1 cellular context compared by ENCODE assay signal in the genomic region with DNA sequence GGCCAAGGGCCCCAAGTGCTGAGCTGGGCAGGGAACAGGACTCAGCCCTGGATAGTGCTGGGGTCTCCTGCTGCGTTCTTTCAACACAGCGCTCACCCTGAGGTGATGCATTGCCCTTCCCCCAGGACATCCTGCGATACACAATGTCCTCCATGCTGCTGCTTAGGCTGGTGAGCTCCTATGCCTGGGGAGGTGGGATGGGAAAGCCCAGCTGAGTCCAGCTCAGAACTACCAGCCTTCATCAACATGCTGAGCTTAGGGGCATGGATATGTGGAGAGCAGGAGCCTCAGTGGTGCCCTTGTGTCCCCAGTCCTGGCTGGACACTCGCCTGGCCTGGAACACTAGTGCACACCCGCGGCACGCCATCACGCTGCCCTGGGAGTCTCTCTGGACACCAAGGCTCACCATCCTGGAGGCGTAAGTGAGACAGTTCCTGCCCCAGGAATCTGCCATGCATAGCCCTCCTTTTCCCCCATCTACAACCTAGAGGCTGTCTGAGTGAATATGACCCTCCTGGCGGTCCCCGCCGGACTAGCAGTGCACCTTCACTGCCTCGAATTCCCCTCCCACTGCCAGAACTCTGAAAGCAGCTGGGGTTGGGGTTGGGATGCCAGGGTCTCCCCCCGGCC.
TF ChIP-seq lines count a peak whose summit lies in the region.

No MANE protein-coding gene starts in this region.

TF ChIP-seq in HepG2, 621 proteins besides CTCF, POLR2A, EP300 and RAD21 (continues in another document):
- TF ChIP-seq ZNF614 (CRISPR knock-in tag; IDR thresholded peaks at IDR 0.05; ENCODE audit: borderline replicate concordance) (no peak), KMT2A (CRISPR knock-in tag; IDR thresholded peaks at IDR 0.05) (no peak), NPAS2 (CRISPR knock-in tag; IDR thresholded peaks at IDR 0.05; ENCODE audit: borderline replicate concordance) (no peak), ETV6 (CRISPR knock-in tag; conservative IDR thresholded peaks at IDR 0.05) (no peak), ZNF496 (CRISPR knock-in tag; IDR thresholded peaks at IDR 0.05; ENCODE audit: insufficient replicate concordance) (no peak), ZBTB1 (CRISPR knock-in tag; IDR thresholded peaks at IDR 0.05; ENCODE audit: borderline replicate concordance) (no peak), NONO (IDR thresholded peaks at IDR 0.05) (no peak), NONO (CRISPR knock-in tag; conservative IDR thresholded peaks at IDR 0.05) (peak; percentile 55; the same call in 1 of the 2 replicates), NR2F2 (IDR thresholded peaks at IDR 0.05; ENCODE audit: borderline replicate concordance, low read depth) (no peak), SP1 (IDR thresholded peaks at IDR 0.05) (no peak), SP1 (CRISPR knock-in tag; IDR thresholded peaks at IDR 0.05) (no peak), ZNF10 (CRISPR knock-in tag; IDR thresholded peaks at IDR 0.05; ENCODE audit: borderline replicate concordance, low read depth) (no peak), ZC3H13 (CRISPR knock-in tag; IDR thresholded peaks at IDR 0.05) (no peak), AKAP8 (CRISPR knock-in tag; IDR thresholded peaks at IDR 0.05) (peak; percentile 91), ATM (IDR thresholded peaks at IDR 0.05; ENCODE audit: borderline replicate concordance) (no peak), IRF2 (CRISPR knock-in tag; IDR thresholded peaks at IDR 0.05) (no peak), SP2 (CRISPR knock-in tag; IDR thresholded peaks at IDR 0.05) (no peak), AGO1 (IDR thresholded peaks at IDR 0.05; ENCODE audit: low read depth, low read length, poor library complexity, severe bottlenecking) (peak; percentile 98), TCF12 (IDR thresholded peaks at IDR 0.05) (no peak), TCF12 (CRISPR knock-in tag; IDR thresholded peaks at IDR 0.05) (no peak), ZNF30 (CRISPR knock-in tag; IDR thresholded peaks at IDR 0.05) (no peak), ZNF713 (CRISPR knock-in tag; IDR thresholded peaks at IDR 0.05) (no peak), ZNF75D (CRISPR knock-in tag; IDR thresholded peaks at IDR 0.05; ENCODE audit: borderline replicate concordance) (no peak), FOXJ3 (CRISPR knock-in tag; IDR thresholded peaks at IDR 0.05; ENCODE audit: borderline replicate concordance) (no peak), NR1H2 (CRISPR knock-in tag; IDR thresholded peaks at IDR 0.05; ENCODE audit: borderline replicate concordance, low read depth) (peak; percentile 34; the same call in 1 of the 2 replicates), ZNF333 (CRISPR knock-in tag; IDR thresholded peaks at IDR 0.05; ENCODE audit: borderline replicate concordance) (0 out of 2 replicates have a peak, but pooled peaks have one; percentile 13), JUNB (CRISPR knock-in tag; IDR thresholded peaks at IDR 0.05; ENCODE audit: borderline replicate concordance) (0 out of 2 replicates have a peak, but pooled peaks have one; percentile 53), ZNF317 (CRISPR knock-in tag; IDR thresholded peaks at IDR 0.05) (no peak), NFYB (CRISPR knock-in tag; IDR thresholded peaks at IDR 0.05) (no peak), TRIM24 (CRISPR knock-in tag; IDR thresholded peaks at IDR 0.05) (no peak), HDAC2 (CRISPR knock-in tag; IDR thresholded peaks at IDR 0.05) (no peak), PAF1 (CRISPR knock-in tag; IDR thresholded peaks at IDR 0.05) (peak; percentile 66; the same call in 1 of the 2 replicates), ZNF562 (CRISPR knock-in tag; IDR thresholded peaks at IDR 0.05; ENCODE audit: borderline replicate concordance) (0 out of 2 replicates have a peak, but pooled peaks have one; percentile 37), PHF5A (CRISPR knock-in tag; IDR thresholded peaks at IDR 0.05; ENCODE audit: low read depth, unreplicated experiment) (no peak), ELF4 (CRISPR knock-in tag; IDR thresholded peaks at IDR 0.05; ENCODE audit: borderline replicate concordance) (no peak), ZNF589 (CRISPR knock-in tag; conservative IDR thresholded peaks at IDR 0.05) (0 out of 2 replicates have a peak, but pooled peaks have one; percentile 60), ZNF550 (CRISPR knock-in tag; IDR thresholded peaks at IDR 0.05; ENCODE audit: borderline replicate concordance) (no peak)
- TF ChIP-seq, protein P1, sequence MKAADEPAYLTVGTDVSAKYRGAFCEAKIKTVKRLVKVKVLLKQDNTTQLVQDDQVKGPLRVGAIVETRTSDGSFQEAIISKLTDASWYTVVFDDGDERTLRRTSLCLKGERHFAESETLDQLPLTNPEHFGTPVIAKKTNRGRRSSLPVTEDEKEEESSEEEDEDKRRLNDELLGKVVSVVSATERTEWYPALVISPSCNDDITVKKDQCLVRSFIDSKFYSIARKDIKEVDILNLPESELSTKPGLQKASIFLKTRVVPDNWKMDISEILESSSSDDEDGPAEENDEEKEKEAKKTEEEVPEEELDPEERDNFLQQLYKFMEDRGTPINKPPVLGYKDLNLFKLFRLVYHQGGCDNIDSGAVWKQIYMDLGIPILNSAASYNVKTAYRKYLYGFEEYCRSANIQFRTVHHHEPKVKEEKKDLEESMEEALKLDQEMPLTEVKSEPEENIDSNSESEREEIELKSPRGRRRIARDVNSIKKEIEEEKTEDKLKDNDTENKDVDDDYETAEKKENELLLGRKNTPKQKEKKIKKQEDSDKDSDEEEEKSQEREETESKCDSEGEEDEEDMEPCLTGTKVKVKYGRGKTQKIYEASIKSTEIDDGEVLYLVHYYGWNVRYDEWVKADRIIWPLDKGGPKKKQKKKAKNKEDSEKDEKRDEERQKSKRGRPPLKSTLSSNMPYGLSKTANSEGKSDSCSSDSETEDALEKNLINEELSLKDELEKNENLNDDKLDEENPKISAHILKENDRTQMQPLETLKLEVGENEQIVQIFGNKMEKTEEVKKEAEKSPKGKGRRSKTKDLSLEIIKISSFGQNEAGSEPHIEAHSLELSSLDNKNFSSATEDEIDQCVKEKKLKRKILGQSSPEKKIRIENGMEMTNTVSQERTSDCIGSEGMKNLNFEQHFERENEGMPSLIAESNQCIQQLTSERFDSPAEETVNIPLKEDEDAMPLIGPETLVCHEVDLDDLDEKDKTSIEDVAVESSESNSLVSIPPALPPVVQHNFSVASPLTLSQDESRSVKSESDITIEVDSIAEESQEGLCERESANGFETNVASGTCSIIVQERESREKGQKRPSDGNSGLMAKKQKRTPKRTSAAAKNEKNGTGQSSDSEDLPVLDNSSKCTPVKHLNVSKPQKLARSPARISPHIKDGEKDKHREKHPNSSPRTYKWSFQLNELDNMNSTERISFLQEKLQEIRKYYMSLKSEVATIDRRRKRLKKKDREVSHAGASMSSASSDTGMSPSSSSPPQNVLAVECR (CRISPR knock-in tag; IDR thresholded peaks at IDR 0.05; ENCODE audit: borderline replicate concordance), result 0 out of 2 replicates have a peak, but pooled peaks have one; percentile 26
- TF ChIP-seq, protein P2, sequence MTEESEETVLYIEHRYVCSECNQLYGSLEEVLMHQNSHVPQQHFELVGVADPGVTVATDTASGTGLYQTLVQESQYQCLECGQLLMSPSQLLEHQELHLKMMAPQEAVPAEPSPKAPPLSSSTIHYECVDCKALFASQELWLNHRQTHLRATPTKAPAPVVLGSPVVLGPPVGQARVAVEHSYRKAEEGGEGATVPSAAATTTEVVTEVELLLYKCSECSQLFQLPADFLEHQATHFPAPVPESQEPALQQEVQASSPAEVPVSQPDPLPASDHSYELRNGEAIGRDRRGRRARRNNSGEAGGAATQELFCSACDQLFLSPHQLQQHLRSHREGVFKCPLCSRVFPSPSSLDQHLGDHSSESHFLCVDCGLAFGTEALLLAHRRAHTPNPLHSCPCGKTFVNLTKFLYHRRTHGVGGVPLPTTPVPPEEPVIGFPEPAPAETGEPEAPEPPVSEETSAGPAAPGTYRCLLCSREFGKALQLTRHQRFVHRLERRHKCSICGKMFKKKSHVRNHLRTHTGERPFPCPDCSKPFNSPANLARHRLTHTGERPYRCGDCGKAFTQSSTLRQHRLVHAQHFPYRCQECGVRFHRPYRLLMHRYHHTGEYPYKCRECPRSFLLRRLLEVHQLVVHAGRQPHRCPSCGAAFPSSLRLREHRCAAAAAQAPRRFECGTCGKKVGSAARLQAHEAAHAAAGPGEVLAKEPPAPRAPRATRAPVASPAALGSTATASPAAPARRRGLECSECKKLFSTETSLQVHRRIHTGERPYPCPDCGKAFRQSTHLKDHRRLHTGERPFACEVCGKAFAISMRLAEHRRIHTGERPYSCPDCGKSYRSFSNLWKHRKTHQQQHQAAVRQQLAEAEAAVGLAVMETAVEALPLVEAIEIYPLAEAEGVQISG (CRISPR knock-in tag; IDR thresholded peaks at IDR 0.05), result peak; percentile 15; the same call in 1 of the 2 replicates
- TF ChIP-seq, protein P3, sequence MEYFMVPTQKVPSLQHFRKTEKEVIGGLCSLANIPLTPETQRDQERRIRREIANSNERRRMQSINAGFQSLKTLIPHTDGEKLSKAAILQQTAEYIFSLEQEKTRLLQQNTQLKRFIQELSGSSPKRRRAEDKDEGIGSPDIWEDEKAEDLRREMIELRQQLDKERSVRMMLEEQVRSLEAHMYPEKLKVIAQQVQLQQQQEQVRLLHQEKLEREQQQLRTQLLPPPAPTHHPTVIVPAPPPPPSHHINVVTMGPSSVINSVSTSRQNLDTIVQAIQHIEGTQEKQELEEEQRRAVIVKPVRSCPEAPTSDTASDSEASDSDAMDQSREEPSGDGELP (IDR thresholded peaks at IDR 0.05; ENCODE audit: borderline replicate concordance, low read depth), result no peak
- TF ChIP-seq, protein P4, sequence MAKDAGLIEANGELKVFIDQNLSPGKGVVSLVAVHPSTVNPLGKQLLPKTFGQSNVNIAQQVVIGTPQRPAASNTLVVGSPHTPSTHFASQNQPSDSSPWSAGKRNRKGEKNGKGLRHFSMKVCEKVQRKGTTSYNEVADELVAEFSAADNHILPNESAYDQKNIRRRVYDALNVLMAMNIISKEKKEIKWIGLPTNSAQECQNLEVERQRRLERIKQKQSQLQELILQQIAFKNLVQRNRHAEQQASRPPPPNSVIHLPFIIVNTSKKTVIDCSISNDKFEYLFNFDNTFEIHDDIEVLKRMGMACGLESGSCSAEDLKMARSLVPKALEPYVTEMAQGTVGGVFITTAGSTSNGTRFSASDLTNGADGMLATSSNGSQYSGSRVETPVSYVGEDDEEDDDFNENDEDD (CRISPR knock-in tag; IDR thresholded peaks at IDR 0.05; ENCODE audit: borderline replicate concordance), result no peak
- TF ChIP-seq, protein P5, sequence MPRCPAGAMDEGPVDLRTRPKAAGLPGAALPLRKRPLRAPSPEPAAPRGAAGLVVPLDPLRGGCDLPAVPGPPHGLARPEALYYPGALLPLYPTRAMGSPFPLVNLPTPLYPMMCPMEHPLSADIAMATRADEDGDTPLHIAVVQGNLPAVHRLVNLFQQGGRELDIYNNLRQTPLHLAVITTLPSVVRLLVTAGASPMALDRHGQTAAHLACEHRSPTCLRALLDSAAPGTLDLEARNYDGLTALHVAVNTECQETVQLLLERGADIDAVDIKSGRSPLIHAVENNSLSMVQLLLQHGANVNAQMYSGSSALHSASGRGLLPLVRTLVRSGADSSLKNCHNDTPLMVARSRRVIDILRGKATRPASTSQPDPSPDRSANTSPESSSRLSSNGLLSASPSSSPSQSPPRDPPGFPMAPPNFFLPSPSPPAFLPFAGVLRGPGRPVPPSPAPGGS (CRISPR knock-in tag; IDR thresholded peaks at IDR 0.05), result no peak
- TF ChIP-seq, protein P6, sequence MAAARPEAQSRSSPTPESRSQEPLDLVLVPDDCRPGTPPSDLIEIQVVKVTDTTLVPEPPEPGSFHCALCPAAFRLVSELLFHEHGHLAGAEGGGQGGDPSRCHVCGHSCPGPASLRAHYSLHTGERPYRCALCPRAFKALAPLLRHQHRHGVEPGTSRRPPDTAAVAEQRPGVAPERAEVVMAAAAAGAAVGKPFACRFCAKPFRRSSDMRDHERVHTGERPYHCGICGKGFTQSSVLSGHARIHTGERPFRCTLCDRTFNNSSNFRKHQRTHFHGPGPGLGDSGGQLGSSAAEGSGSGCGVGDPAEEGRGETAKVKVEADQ (CRISPR knock-in tag; IDR thresholded peaks at IDR 0.05; ENCODE audit: borderline replicate concordance), result 0 out of 2 replicates have a peak, but pooled peaks have one; percentile 55
- TF ChIP-seq, protein P7, sequence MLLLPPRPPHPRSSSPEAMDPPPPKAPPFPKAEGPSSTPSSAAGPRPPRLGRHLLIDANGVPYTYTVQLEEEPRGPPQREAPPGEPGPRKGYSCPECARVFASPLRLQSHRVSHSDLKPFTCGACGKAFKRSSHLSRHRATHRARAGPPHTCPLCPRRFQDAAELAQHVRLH (CRISPR knock-in tag; IDR thresholded peaks at IDR 0.05; ENCODE audit: borderline replicate concordance, low read depth), result no peak
- TF ChIP-seq, protein P8, sequence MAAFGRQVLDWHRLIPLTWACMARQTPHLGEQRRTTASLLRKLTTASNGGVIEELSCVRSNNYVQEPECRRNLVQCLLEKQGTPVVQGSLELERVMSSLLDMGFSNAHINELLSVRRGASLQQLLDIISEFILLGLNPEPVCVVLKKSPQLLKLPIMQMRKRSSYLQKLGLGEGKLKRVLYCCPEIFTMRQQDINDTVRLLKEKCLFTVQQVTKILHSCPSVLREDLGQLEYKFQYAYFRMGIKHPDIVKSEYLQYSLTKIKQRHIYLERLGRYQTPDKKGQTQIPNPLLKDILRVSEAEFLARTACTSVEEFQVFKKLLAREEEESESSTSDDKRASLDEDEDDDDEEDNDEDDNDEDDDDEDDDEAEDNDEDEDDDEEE (CRISPR knock-in tag; IDR thresholded peaks at IDR 0.05), result no peak
- TF ChIP-seq, protein P9, sequence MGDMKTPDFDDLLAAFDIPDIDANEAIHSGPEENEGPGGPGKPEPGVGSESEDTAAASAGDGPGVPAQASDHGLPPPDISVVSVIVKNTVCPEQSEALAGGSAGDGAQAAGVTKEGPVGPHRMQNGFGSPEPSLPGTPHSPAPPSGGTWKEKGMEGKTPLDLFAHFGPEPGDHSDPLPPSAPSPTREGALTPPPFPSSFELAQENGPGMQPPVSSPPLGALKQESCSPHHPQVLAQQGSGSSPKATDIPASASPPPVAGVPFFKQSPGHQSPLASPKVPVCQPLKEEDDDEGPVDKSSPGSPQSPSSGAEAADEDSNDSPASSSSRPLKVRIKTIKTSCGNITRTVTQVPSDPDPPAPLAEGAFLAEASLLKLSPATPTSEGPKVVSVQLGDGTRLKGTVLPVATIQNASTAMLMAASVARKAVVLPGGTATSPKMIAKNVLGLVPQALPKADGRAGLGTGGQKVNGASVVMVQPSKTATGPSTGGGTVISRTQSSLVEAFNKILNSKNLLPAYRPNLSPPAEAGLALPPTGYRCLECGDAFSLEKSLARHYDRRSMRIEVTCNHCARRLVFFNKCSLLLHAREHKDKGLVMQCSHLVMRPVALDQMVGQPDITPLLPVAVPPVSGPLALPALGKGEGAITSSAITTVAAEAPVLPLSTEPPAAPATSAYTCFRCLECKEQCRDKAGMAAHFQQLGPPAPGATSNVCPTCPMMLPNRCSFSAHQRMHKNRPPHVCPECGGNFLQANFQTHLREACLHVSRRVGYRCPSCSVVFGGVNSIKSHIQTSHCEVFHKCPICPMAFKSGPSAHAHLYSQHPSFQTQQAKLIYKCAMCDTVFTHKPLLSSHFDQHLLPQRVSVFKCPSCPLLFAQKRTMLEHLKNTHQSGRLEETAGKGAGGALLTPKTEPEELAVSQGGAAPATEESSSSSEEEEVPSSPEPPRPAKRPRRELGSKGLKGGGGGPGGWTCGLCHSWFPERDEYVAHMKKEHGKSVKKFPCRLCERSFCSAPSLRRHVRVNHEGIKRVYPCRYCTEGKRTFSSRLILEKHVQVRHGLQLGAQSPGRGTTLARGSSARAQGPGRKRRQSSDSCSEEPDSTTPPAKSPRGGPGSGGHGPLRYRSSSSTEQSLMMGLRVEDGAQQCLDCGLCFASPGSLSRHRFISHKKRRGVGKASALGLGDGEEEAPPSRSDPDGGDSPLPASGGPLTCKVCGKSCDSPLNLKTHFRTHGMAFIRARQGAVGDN (CRISPR knock-in tag; IDR thresholded peaks at IDR 0.05), result peak; percentile 27; the same call in 1 of the 2 replicates
